8 cellular contexts compared by ENCODE assay signal in genomic region chr7:114931656-114932011, GRCh38. TPM values are rescaled to one million over a fixed set of nuclear protein-coding genes. Genes with fewer than 3 reads are reported as not detected.
DNase-seq lines count a peak whose midpoint lies in the region; ATAC-seq and TF ChIP-seq lines count a peak whose summit lies in the region.

No MANE protein-coding gene starts in this region.

- no peak overlapping the region for H3K4me3 Mint-ChIP-seq in activated T-helper 17 cell treated with anti-CD3 and anti-CD28 coated beads, Interleukin-2, amount 50 U/mL, for 72 hours

- intact Hi-C loops in stomach (cut with DNase I; ENCODE audit: low total_unique reads), result no loop called here

- DNase-seq in activated naive CD4-positive, alpha-beta T cell treated with Interleukin-2 at 50 U/mL for 16 hours, result peak; percentile 53
- DNase-seq in activated naive CD4-positive, alpha-beta T cell (lab: John Stamatoyannopoulos, UW), result no peak
- no peak for DNase-seq in T1000 (lab: John Stamatoyannopoulos, UW)
- DNase-seq in AG20443 (ENCODE audit: low spot score), result no peak
- no peak for DNase-seq in stomach

- no peak for TF ChIP-seq EP300 in stomach (IDR thresholded peaks at IDR 0.05)

- peak; percentile 74 for ATAC-seq in HG03097 (IDR thresholded peaks at IDR 0.05; ENCODE audit: low FRiP score, unreplicated experiment)
- ATAC-seq in activated T-helper 17 cell treated with anti-CD3 and anti-CD28 coated beads, Interleukin-2, amount 50 U/mL, for 72 hours (replicated peaks), result peak; percentile 83

- H3K36me3 ChIP-seq in thymus (ENCODE audit: control insufficient read depth, insufficient read depth) (no peaks in the 10 kb centered on the region), stomach (no peaks in the 10 kb centered on the region)

- H3K4me1 ChIP-seq in thymus (ENCODE audit: control insufficient read depth, insufficient read depth, low read length) (peaks cover 9% of the 10 kb centered on the region), stomach (peaks cover 0 to 63% (median 19%) of the 10 kb centered on the region in 4 donors)

- peaks cover 42% of the 10 kb centered on the region for H3K4me1 Mint-ChIP-seq in activated T-helper 17 cell treated with anti-CD3 and anti-CD28 coated beads, Interleukin-2, amount 50 U/mL, for 72 hours

- H3K4me3 ChIP-seq in thymus (ENCODE audit: low read length), result peak overlapping the region; percentile 5
- no peak overlapping the region for H3K4me3 ChIP-seq in stomach

- 16% methylated on average over 9 of the region's 9 CpGs for WGBS in thymus
- 74 to 84% (median 78%) methylated on average over 9 of the region's 9 CpGs for WGBS in stomach, 5 donors

- no peak for TF ChIP-seq POLR2A in stomach (IDR thresholded peaks at IDR 0.05)

- H3K9me3 Mint-ChIP-seq in activated T-helper 17 cell treated with anti-CD3 and anti-CD28 coated beads, Interleukin-2, amount 50 U/mL, for 72 hours, result no peaks in the 10 kb centered on the region

- H3K27ac ChIP-seq in thymus (ENCODE audit: low read depth), result peak overlapping the region; percentile 36
- peak overlapping the region in 1 of 5 donors; percentile 52 for H3K27ac ChIP-seq in stomach

- H3K36me3 Mint-ChIP-seq in activated T-helper 17 cell treated with anti-CD3 and anti-CD28 coated beads, Interleukin-2, amount 50 U/mL, for 72 hours (ENCODE audit: low read depth), result peaks cover 16% of the 10 kb centered on the region

- H3K9me3 ChIP-seq in thymus (ENCODE audit: control insufficient read depth), result no peaks in the 10 kb centered on the region
- H3K9me3 ChIP-seq in stomach, result no peaks in the 10 kb centered on the region

- no peak overlapping the region for H3K27ac Mint-ChIP-seq in activated T-helper 17 cell treated with anti-CD3 and anti-CD28 coated beads, Interleukin-2, amount 50 U/mL, for 72 hours

- TF ChIP-seq CTCF in stomach (IDR thresholded peaks at IDR 0.05), result no peak

- H3K27me3 ChIP-seq in thymus (ENCODE audit: control insufficient read depth, insufficient read depth), result no peaks in the 10 kb centered on the region
- H3K27me3 ChIP-seq in stomach, result no peaks in the 10 kb centered on the region

- no peaks in the 10 kb centered on the region for H3K27me3 Mint-ChIP-seq in activated T-helper 17 cell treated with anti-CD3 and anti-CD28 coated beads, Interleukin-2, amount 50 U/mL, for 72 hours

RNA-seq across cellular contexts. Expression of gene MDFIC, which starts 9.7 kb away (rescaled TPM):
- total RNA-seq in activated T-helper 17 cell treated with anti-CD3 and anti-CD28 coated beads, Interleukin-2, amount 50 U/mL, for 72 hours, result 10 to 100 TPM; 64.1 to 97.3 TPM
- polyA plus RNA-seq in thymus (15.0 TPM), stomach (1 to 10 TPM; 6.9 to 9.3 (median 8.3) TPM)
- 10 to 100 TPM in 2 of 5 donors, 1 to 10 TPM in 3; 7.0 to 39.8 (median 8.9) TPM for total RNA-seq in stomach
